8 cellular contexts compared by ENCODE assay signal in genomic region chr3:12662593-12663310, GRCh38. TPM values are rescaled to one million over a fixed set of nuclear protein-coding genes. Genes with fewer than 3 reads are reported as not detected.
DNase-seq lines count a peak whose midpoint lies in the region; TF ChIP-seq lines count a peak whose summit lies in the region.

No MANE protein-coding gene starts in this region.

- no peaks in the 10 kb centered on the region for H3K9me2 ChIP-seq in Loucy (replicated peaks; ENCODE audit: low read depth, low read length)

- H3K27me3 ChIP-seq in Loucy (ENCODE audit: insufficient read depth, low read length, poor library complexity, severe bottlenecking), result peaks cover 6% of the 10 kb centered on the region

- H2AFZ ChIP-seq in Loucy (ENCODE audit: low read length), result no peak overlapping the region

- H3K4me3 ChIP-seq in Loucy (ENCODE audit: low read length, poor library complexity, severe bottlenecking), result peak overlapping the region; percentile 86

- peaks cover 42% of the 10 kb centered on the region for H4K20me1 ChIP-seq in Loucy (ENCODE audit: insufficient read depth, low read length, poor library complexity, severe bottlenecking)

- H3K9me3 ChIP-seq in Loucy (ENCODE audit: insufficient read depth, low read depth, low read length), result no peaks in the 10 kb centered on the region

- H3K36me3 ChIP-seq in Loucy (ENCODE audit: insufficient read depth, low read length), result no peaks in the 10 kb centered on the region

- H3K9ac ChIP-seq in Loucy (ENCODE audit: low read depth, low read length, poor library complexity, severe bottlenecking), result peak overlapping the region; percentile 97

- DNase-seq in ELR (ENCODE audit: low read depth), result peak; percentile 69
- DNase-seq in activated CD4-positive, alpha-beta T cell treated with anti-CD3 and anti-CD28 coated beads, Interleukin-2, amount 50 U/mL, for 1 hour, result peak; percentile 13
- DNase-seq in effector CD4-positive, alpha-beta T cell, result peak; percentile 4
- DNase-seq in mesenteric fat pad (ENCODE audit: low spot score), result peak; percentile 90
- DNase-seq in stimulated activated CD8-positive, alpha-beta memory T cell treated with anti-CD3 and anti-CD28 coated beads, Interleukin-7, amount 100 ng/mL, for 4 hours (ENCODE audit: low read depth in 2 of 2), result peak; percentile 1 to 10
- DNase-seq in NCI-H1436 (lab: John Stamatoyannopoulos, UW), result no peak
- DNase-seq in NCI-H2029 treated with DMSO at 0.1 percent for 48 hours (lab: John Stamatoyannopoulos, UW), result no peak

- no peaks in the 10 kb centered on the region for H3F3A ChIP-seq in Loucy (ENCODE audit: low read depth)

- TF ChIP-seq CTCF in Loucy (conservative IDR thresholded peaks at IDR 0.05; ENCODE audit: low read length), result no peak

- H3K4me1 ChIP-seq in Loucy (ENCODE audit: insufficient read depth, low read length, poor library complexity, severe bottlenecking), result peaks cover 29% of the 10 kb centered on the region

- H3K79me2 ChIP-seq in Loucy (ENCODE audit: insufficient read depth, low read length), result peaks cover 62% of the 10 kb centered on the region

- H3K4me2 ChIP-seq in Loucy (ENCODE audit: low read depth, low read length, poor library complexity, severe bottlenecking), result peak overlapping the region; percentile 91

RNA-seq across cellular contexts. Expression of gene RAF1, which starts 1.2 kb away (rescaled TPM):
- total RNA-seq in mesenteric fat pad, result 92.1 TPM

Comparison
In these comparisons a context has a peak if more than half of its experiments do, and no peak if none do; other contexts are left out.
1. DNase-seq: peak in ELR (single experiment), activated CD4-positive, alpha-beta T cell treated with anti-CD3 and anti-CD28 coated beads, Interleukin-2, amount 50 U/mL, for 1 hour (single experiment), effector CD4-positive, alpha-beta T cell (single experiment), mesenteric fat pad (single experiment) and stimulated activated CD8-positive, alpha-beta memory T cell treated with anti-CD3 and anti-CD28 coated beads, Interleukin-7, amount 100 ng/mL, for 4 hours (2 of 2); none in NCI-H1436 (single experiment) and NCI-H2029 treated with DMSO at 0.1 percent for 48 hours (single experiment).